ENCODE assay signal across 8 cellular contexts in genomic region chr12:50111693-50112455, GRCh38. TPM values are rescaled to one million over a fixed set of nuclear protein-coding genes. Genes with fewer than 3 reads are reported as not detected.
DNase-seq lines count a peak whose midpoint lies in the region; ATAC-seq and TF ChIP-seq lines count a peak whose summit lies in the region.

Gene COX14 (plus strand): TSS chr12:50112236. CDS start chr12:50120044, 7,808 bp downstream.

- peak; percentile 98 to 100 for DNase-seq in AML-193 (lab: John Stamatoyannopoulos, UW)
- DNase-seq in NCI-H510A (lab: John Stamatoyannopoulos, UW): peak; percentile 97
- peak; percentile 98 to 99 for DNase-seq in activated CD4-positive, alpha-beta T cell treated with anti-CD3 and anti-CD28 coated beads for 24 hours (ENCODE audit: low read depth in 2 of 2)
- peak; percentile 100 for DNase-seq in choroid plexus epithelial cell (ENCODE audit: low read depth)
- peak; percentile 97 for DNase-seq in kidney epithelial cell (ENCODE audit: low read depth)
- peak; percentile 96 to 98 for DNase-seq in stimulated activated CD4-positive, alpha-beta T cell treated with anti-CD3 and anti-CD28 coated beads, Interleukin-1b, Interleukin-23, amount 100 ng/mL, for 1 hour (ENCODE audit: low read depth in 2 of 2)

- no peaks in the 10 kb centered on the region for H3K27me3 ChIP-seq in kidney epithelial cell (ENCODE audit: control insufficient read depth, insufficient read depth, low read length)

- H3K4me3 ChIP-seq in choroid plexus epithelial cell (ENCODE audit: low read depth, low read length) (peak within 1 kb of the TSS; percentile 81), kidney epithelial cell (ENCODE audit: low read depth, low read length) (peak within 1 kb of the TSS; percentile 91)

- TF ChIP-seq CTCF in choroid plexus epithelial cell (conservative IDR thresholded peaks at IDR 0.05; ENCODE audit: low read depth, low read length): peak; percentile 91
- TF ChIP-seq CTCF in kidney epithelial cell (IDR thresholded peaks at IDR 0.05; ENCODE audit: insufficient read depth, low read length, poor library complexity, severe bottlenecking): peak; percentile 96

- ATAC-seq in GM19043 (IDR thresholded peaks at IDR 0.05; ENCODE audit: low read depth, unreplicated experiment): peak; percentile 69
- peak; percentile 81 for ATAC-seq in HG03432 (IDR thresholded peaks at IDR 0.05; ENCODE audit: unreplicated experiment)

- H3K36me3 ChIP-seq in kidney epithelial cell (ENCODE audit: control insufficient read depth, insufficient read depth, low read length): peaks cover 1% of the 10 kb centered on the region

RNA-seq across cellular contexts. Expression of gene COX14, which starts in this region (rescaled TPM):
- total RNA-seq in kidney epithelial cell: 35.5 and 53.7 TPM in 2 replicates

Comparison
In these comparisons a context has a peak if more than half of its experiments do, and no peak if none do; other contexts are left out.
1. Peak in every context shown above with its lines: DNase-seq, ATAC-seq and H3K4me3 ChIP-seq.